Comparison of ENCODE assay signal across 18 cellular contexts in the genomic region with DNA sequence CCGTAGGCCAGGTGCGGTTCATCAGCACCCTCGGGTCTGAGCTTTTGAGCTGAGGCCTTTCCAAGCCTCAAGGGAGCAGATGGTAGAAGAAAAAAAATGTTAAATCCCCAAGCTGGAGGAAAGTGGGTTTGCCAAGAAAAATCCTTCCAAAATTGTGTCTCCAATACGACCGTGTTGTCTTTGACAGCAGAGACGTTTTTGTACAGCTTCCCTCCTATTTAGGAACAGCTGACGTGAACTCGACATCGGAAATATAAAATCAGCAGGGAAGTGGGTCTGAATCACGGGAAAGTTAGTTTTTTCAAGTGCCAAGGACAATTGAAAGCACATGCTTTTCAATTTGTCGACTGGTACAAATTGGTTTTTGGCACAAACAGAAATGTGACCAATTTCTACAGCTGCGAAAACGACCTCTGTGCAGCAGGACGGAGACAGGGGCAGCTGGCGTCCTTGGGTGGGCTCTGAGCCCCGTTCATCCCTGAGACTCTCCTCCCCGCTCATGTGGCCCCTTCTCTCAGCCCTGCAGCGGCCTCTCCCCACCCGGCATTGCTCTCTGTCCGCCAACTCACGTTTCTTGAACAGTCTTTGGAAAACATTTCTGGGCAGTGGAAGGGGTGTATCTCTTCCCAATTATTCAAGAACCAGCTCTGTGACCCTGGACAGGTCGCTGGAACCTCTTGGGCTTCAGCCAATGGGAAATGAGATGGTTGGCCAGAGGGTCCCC.
DNase-seq lines count a peak whose midpoint lies in the region; ATAC-seq, FAIRE-seq and TF ChIP-seq lines count a peak whose summit lies in the region.
"Had no signal": no experiment of that assay in that cellular context is flagged by ENCODE, and none has a peak within 500 bp of the region (broad histone marks: within the 10 kb centered on the region; RNA-seq: fewer than 3 reads in every experiment).

No MANE protein-coding gene starts in this region.

- TF ChIP-seq POLR2A in HepG2 (IDR thresholded peaks at IDR 0.05; ENCODE audit: insufficient read depth in 1 of 2, low read depth in 2 of 2, low read length in 2 of 2): no peak
- no peak for TF ChIP-seq POLR2A in right lobe of liver (IDR thresholded peaks at IDR 0.05)
- no peak for TF ChIP-seq POLR2A in testis (IDR thresholded peaks at IDR 0.05)

- FAIRE-seq in HepG2 (lab: Jason Lieb, UNC): no peak

- H3K4me1 ChIP-seq in HepG2 (ENCODE audit: insufficient read depth, low read length) (peaks cover 8% of the 10 kb centered on the region), right lobe of liver (peaks cover 0 to 9% (median 0%) of the 10 kb centered on the region in 4 donors), testis (no peaks in the 10 kb centered on the region)

- POLR2A ChIA-PET in HepG2 (lab: Yijun Ruan, JAX): interaction anchor here (1.0 to 1.3 kb wide), 2 partner anchors 10 to 16 kb away, joined by 4 to 6 read pairs; no protein-coding TSS in a partner anchor

- peak overlapping the region in 1 of 3 experiments; percentile 14; a peak in 1 of 6 replicates for H3K4me3 ChIP-seq in HepG2 (replicated peaks in 1 of 3; ENCODE audit: insufficient read depth in 1 of 3, low read depth in 2 of 3, low read length in 3 of 3)
- H3K4me3 ChIP-seq in right lobe of liver: no peak overlapping the region
- H3K4me3 ChIP-seq in coronary artery: no peak overlapping the region
- no peak overlapping the region for H3K4me3 ChIP-seq in testis
- H3K4me3 ChIP-seq: body of pancreas had no signal

- DNase-seq in HepG2 (ENCODE audit: low spot score) (no peak), right lobe of liver (no peak), coronary artery (ENCODE audit: low spot score) (peak; percentile 29), midbrain (lab: John Stamatoyannopoulos, UW) (peak; percentile 28), testis (peak; percentile 9)
- DNase-seq in activated CD8-positive, alpha-beta memory T cell treated with anti-CD3 and anti-CD28 coated beads, Interleukin-2, amount 10 ng/mL, durations not matched to agents 7 days and 5 days: no peak
- DNase-seq in activated naive CD4-positive, alpha-beta T cell (lab: John Stamatoyannopoulos, UW): no peak
- DNase-seq: NCI-H2081 treated with DMSO at 0.1 percent for 48 hours, SIG-M5 had no signal

- H3K9me3 ChIP-seq in HepG2 (ENCODE audit: low read length): peaks cover 15% of the 10 kb centered on the region
- no peaks in the 10 kb centered on the region for H3K9me3 ChIP-seq in right lobe of liver
- H3K9me3 ChIP-seq in testis: no peaks in the 10 kb centered on the region
- H3K9me3 ChIP-seq: neutrophil had no signal

- H3K27ac Mint-ChIP-seq in activated CD8-positive, alpha-beta memory T cell treated with anti-CD3 and anti-CD28 coated beads, Interleukin-2, amount 10 ng/mL, durations not matched to agents 7 days and 5 days: no peak overlapping the region
- H3K27ac Mint-ChIP-seq: activated naive CD8-positive, alpha-beta T cell treated with anti-CD3 and anti-CD28 coated beads, Interleukin-2, amount 50 U/mL, for 24 hours; dendritic cell treated with granulocyte-macrophage colony-stimulating factor and Interleukin-4, amounts not matched to agents 40 ng/mL and 50 ng/mL, for 4 days; T-helper 1 cell treated with Interleukin-12 subunit alpha and Interleukin-12 subunit beta and Interleukin-4 antibody, amounts not matched to agents 30 μg/mL and 1 μg/mL, for 36 hours; WTC11 had no signal

- H3K36me3 Mint-ChIP-seq in activated CD8-positive, alpha-beta memory T cell treated with anti-CD3 and anti-CD28 coated beads, Interleukin-2, amount 10 ng/mL, durations not matched to agents 7 days and 5 days: no peaks in the 10 kb centered on the region

- H2AFZ ChIP-seq in HepG2 (ENCODE audit: low read length): no peak overlapping the region

- H3K79me2 ChIP-seq in HepG2 (ENCODE audit: insufficient read depth, low read length): no peaks in the 10 kb centered on the region

- no peaks in the 10 kb centered on the region for H3K36me3 ChIP-seq in HepG2 (replicated peaks in 1 of 2; ENCODE audit: control insufficient read depth in 1 of 2, insufficient read depth in 2 of 2, low read length in 2 of 2)
- H3K36me3 ChIP-seq in right lobe of liver: no peaks in the 10 kb centered on the region
- no peaks in the 10 kb centered on the region for H3K36me3 ChIP-seq in testis (ENCODE audit: low read depth, missing control alignments)
- H3K36me3 ChIP-seq: neutrophil, upper lobe of left lung had no signal

- ATAC-seq in HepG2 (peak; percentile 8), right lobe of liver (no peak), HG03342 (IDR thresholded peaks at IDR 0.05; ENCODE audit: unreplicated experiment) (no peak)
- ATAC-seq in activated CD8-positive, alpha-beta memory T cell treated with anti-CD3 and anti-CD28 coated beads, Interleukin-2, amount 10 ng/mL, durations not matched to agents 7 days and 5 days: no peak

- H4K20me1 ChIP-seq in HepG2 (ENCODE audit: insufficient read depth, low read length): no peaks in the 10 kb centered on the region

- no peak overlapping the region; the same call in 1 of the 2 replicates for H3K9ac ChIP-seq in HepG2 (ENCODE audit: insufficient read depth, low read depth, low read length)

- H3K4me1 Mint-ChIP-seq in activated CD8-positive, alpha-beta memory T cell treated with anti-CD3 and anti-CD28 coated beads, Interleukin-2, amount 10 ng/mL, durations not matched to agents 7 days and 5 days: peaks cover 5% of the 10 kb centered on the region

- intact Hi-C loops in HepG2 (cut with micrococcal nuclease; ENCODE audit: unreplicated experiment): loop anchor here (5.0 kb wide), 1 partner anchor 434 kb away; no protein-coding TSS in a partner anchor
- intact Hi-C loops in right lobe of liver (cut with DNase I): loop anchor here in 1 of 2 donors (5.0 kb wide), 1 partner anchor 439 kb away; no protein-coding TSS in a partner anchor
- intact Hi-C loops in testis (cut with DNase I; ENCODE audit: low total_unique reads): no loop called here

- H3K27me3 ChIP-seq in HepG2 (ENCODE audit: control insufficient read depth in 1 of 2, insufficient read depth in 2 of 2, low read length in 2 of 2): peaks cover 2 to 38% of the 10 kb centered on the region in 2 experiments; a peak in 4 of 5 replicates
- H3K27me3 ChIP-seq in right lobe of liver: no peaks in the 10 kb centered on the region
- H3K27me3 ChIP-seq in testis: no peaks in the 10 kb centered on the region
- H3K27me3 ChIP-seq: body of pancreas had no signal

- H3K27me3 Mint-ChIP-seq in activated CD8-positive, alpha-beta memory T cell treated with anti-CD3 and anti-CD28 coated beads, Interleukin-2, amount 10 ng/mL, durations not matched to agents 7 days and 5 days: peaks cover 15% of the 10 kb centered on the region

- H3K9me3 Mint-ChIP-seq in activated CD8-positive, alpha-beta memory T cell treated with anti-CD3 and anti-CD28 coated beads, Interleukin-2, amount 10 ng/mL, durations not matched to agents 7 days and 5 days (ENCODE audit: low read depth): peaks cover 2% of the 10 kb centered on the region
- H3K9me3 Mint-ChIP-seq: stimulated activated naive CD8-positive, alpha-beta T cell treated with anti-CD3 and anti-CD28 coated beads, Interleukin-15, Interleukin-2, amounts not matched to agents 100 ng/mL and 50 ng/mL, for 24 hours; T-helper 1 cell treated with Interleukin-12 subunit alpha and Interleukin-12 subunit beta and Interleukin-4 antibody, amounts not matched to agents 30 μg/mL and 1 μg/mL, for 36 hours had no signal

- in situ Hi-C loops in HepG2 (cut with HindIII; ENCODE audit: extremely low pct_ligation_motif_present, low pct_unique_long_range_greater_than_20kb): no loop called here

- peak overlapping the region; percentile 53 for H3K4me2 ChIP-seq in HepG2 (ENCODE audit: low read depth, low read length)

- BruUV-seq in HepG2 (replicated peaks; lab: Mats Ljungman, UMichigan): no TSS peak

- no peak overlapping the region for H3K4me3 Mint-ChIP-seq in activated CD8-positive, alpha-beta memory T cell treated with anti-CD3 and anti-CD28 coated beads, Interleukin-2, amount 10 ng/mL, durations not matched to agents 7 days and 5 days

- H3K27ac ChIP-seq in HepG2 (ENCODE audit: extremely low read length, insufficient read depth, low read length) (no peak overlapping the region), right lobe of liver (no peak overlapping the region), coronary artery (no peak overlapping the region), testis (no peak overlapping the region)
- H3K27ac ChIP-seq: body of pancreas, neutrophil, upper lobe of left lung had no signal

- WGBS in HepG2 (ENCODE audit: low lambda C conversion rate): 69% methylated on average over 22 of the region's 22 CpGs
- WGBS in right lobe of liver (ENCODE audit: insufficient coverage, low coverage, low lambda C conversion rate, missing lambda C conversion rate): 64% methylated on average over 18 of the region's 22 CpGs
- WGBS in testis, 2 donors: 48 to 63% methylated on average over 22 of the region's 22 CpGs

- TF ChIP-seq CTCF in HepG2 (CRISPR knock-in tag; IDR thresholded peaks at IDR 0.05) (no peak), right lobe of liver (IDR thresholded peaks at IDR 0.05) (no peak), coronary artery (IDR thresholded peaks at IDR 0.05) (no peak), testis (IDR thresholded peaks at IDR 0.05) (no peak)

- TF ChIP-seq RAD21 in HepG2 (CRISPR knock-in tag; IDR thresholded peaks at IDR 0.05): no peak

- CTCF ChIA-PET in HepG2 (lab: Yijun Ruan, JAX; ENCODE audit: low intra/inter-chr PET ratio, low total read pairs): interaction anchor here (1.1 kb wide), 2 partner anchors 40 to 432 kb away, joined by 4 read pairs; no protein-coding TSS in a partner anchor
- CTCF ChIA-PET in activated CD8-positive, alpha-beta memory T cell treated with anti-CD3 and anti-CD28 coated beads, Interleukin-2, amount 10 ng/mL, durations not matched to agents 7 days and 5 days (lab: Charles Lee): interaction anchor here (0.6 to 3.3 kb wide), 19 partner anchors 8 to 865 kb away, joined by 3 to 41 read pairs (median 4); no protein-coding TSS in a partner anchor

- no peak for TF ChIP-seq EP300 in HepG2 (IDR thresholded peaks at IDR 0.05; ENCODE audit: low read depth in 2 of 2, low read length in 2 of 2)
- no peak for TF ChIP-seq EP300 in HepG2 (CRISPR knock-in tag; IDR thresholded peaks at IDR 0.05; ENCODE audit: borderline replicate concordance)

TF ChIP-seq in HepG2, 621 proteins besides CTCF, POLR2A, EP300 and RAD21 (continues in another document):
- 0 out of 2 replicates have a peak, but pooled peaks have one; percentile 10 for TF ChIP-seq ZSCAN31 (CRISPR knock-in tag; IDR thresholded peaks at IDR 0.05; ENCODE audit: low read depth)

Comparison
In these comparisons a context has a peak if more than half of its experiments do, and no peak if none do; other contexts are left out.
1. DNase-seq: peak in coronary artery (single experiment), midbrain (single experiment) and testis (single experiment); none in HepG2 (single experiment), right lobe of liver (0 of 3), activated CD8-positive, alpha-beta memory T cell treated with anti-CD3 and anti-CD28 coated beads, Interleukin-2, amount 10 ng/mL, durations not matched to agents 7 days and 5 days (single experiment) and activated naive CD4-positive, alpha-beta T cell (0 of 4).